ENCODE assay signal across 6 cellular contexts in genomic region chr21:27578741-27579265, GRCh38.
"Had no signal": no experiment of that assay in that cellular context is flagged by ENCODE, and none has a peak within 500 bp of the region (broad histone marks: within the 10 kb centered on the region; RNA-seq: fewer than 3 reads in every experiment).

No MANE protein-coding gene starts in this region.

- ATAC-seq: GM23338, HCT116 had no signal

- H3K4me3 Mint-ChIP-seq: GM23338, H9, HFFc6, IgD-negative memory B cell had no signal

- H3K36me3 Mint-ChIP-seq: IgD-negative memory B cell had no signal

- H3K9me3 Mint-ChIP-seq: GM23338, H9 had no signal

- H3K4me1 Mint-ChIP-seq: GM23338, H9, IgD-negative memory B cell had no signal

- H3K4me3 ChIP-seq: GM23338 had no signal

- H3K4me2 ChIP-seq: GM23338 had no signal

- H3K27me3 Mint-ChIP-seq: IgD-negative memory B cell had no signal

- DNase-seq: H9, HFFc6, KBM-7 had no signal

- H3K27ac Mint-ChIP-seq: GM23338, H9, HFFc6, IgD-negative memory B cell had no signal
